9 cellular contexts compared by ENCODE assay signal in the genomic region with DNA sequence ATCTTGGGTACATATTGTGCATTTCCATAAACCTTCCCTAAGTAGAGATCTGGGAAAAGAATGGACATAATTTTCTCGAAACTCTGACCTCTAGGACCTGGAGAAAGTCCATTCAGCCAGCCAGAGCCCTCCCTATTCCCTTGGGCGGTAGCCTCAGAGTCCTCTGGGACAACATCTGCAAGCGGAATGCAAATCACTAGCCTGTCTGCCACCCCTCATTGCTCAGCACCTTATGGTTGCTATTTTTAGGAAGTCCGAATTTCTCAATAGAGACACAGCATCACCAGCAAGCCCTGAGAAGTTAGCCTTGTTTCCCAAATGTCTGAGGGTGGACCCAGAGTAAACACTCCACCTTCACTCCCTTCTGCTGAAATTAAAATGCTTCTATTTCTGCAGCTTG. TPM values are rescaled to one million over a fixed set of nuclear protein-coding genes. Genes with fewer than 3 reads are reported as not detected.
DNase-seq lines count a peak whose midpoint lies in the region; ATAC-seq and TF ChIP-seq lines count a peak whose summit lies in the region.
"Had no signal": no experiment of that assay in that cellular context is flagged by ENCODE, and none has a peak within 500 bp of the region (broad histone marks: within the 10 kb centered on the region; RNA-seq: fewer than 3 reads in every experiment).

No MANE protein-coding gene starts in this region.

- TF ChIP-seq CTCF in spleen (IDR thresholded peaks at IDR 0.05 in 8 of 11, conservative IDR thresholded peaks at IDR 0.05 in 3 of 11), result no peak
- no peak for TF ChIP-seq CTCF in prostate gland (IDR thresholded peaks at IDR 0.05)

- 28 to 48% (median 42%) methylated on average over 4 of the region's 4 CpGs for WGBS in spleen, 5 donors
- WGBS in prostate gland, result 29% methylated on average over 4 of the region's 4 CpGs

- peak; percentile 92 for DNase-seq in fibroblast of gingiva (ENCODE audit: low read depth)
- no peak for DNase-seq in spleen
- no peak for DNase-seq in kidney glomerular epithelial cell (lab: John Stamatoyannopoulos, UW)
- no peak for DNase-seq in prostate gland (ENCODE audit: low spot score)
- no peak for DNase-seq in iPS-NIHi7 (ENCODE audit: extremely low spot score)
- DNase-seq: right lobe of liver had no signal

- H4K20me1 ChIP-seq in BLaER1, result no peaks in the 10 kb centered on the region; the same call in 1 of the 2 replicates

- H3K9me3 ChIP-seq in BLaER1 (no peaks in the 10 kb centered on the region), spleen (no peaks in the 10 kb centered on the region), prostate gland (no peaks in the 10 kb centered on the region)
- H3K9me3 ChIP-seq: right lobe of liver had no signal

- TF ChIP-seq POLR2A in spleen (IDR thresholded peaks at IDR 0.05) (no peak), prostate gland (IDR thresholded peaks at IDR 0.05) (no peak)

- ATAC-seq in GM21390 (IDR thresholded peaks at IDR 0.05; ENCODE audit: unreplicated experiment) (peak; percentile 80), HG03521 (IDR thresholded peaks at IDR 0.05; ENCODE audit: unreplicated experiment) (peak; percentile 60)

- H3K4me3 ChIP-seq in BLaER1 (peak overlapping the region; percentile 45), spleen (no peak overlapping the region), prostate gland (no peak overlapping the region)
- H3K4me3 ChIP-seq: right lobe of liver had no signal

- intact Hi-C loops in spleen (cut with DNase I; ENCODE audit: low total_unique reads), result loop anchor here (10.0 kb wide), 1 partner anchor 126 kb away; no protein-coding TSS in a partner anchor
- intact Hi-C loops in prostate gland (cut with DNase I), result no loop called here

- H3K27me3 ChIP-seq in BLaER1, result no peaks in the 10 kb centered on the region
- H3K27me3 ChIP-seq in spleen (replicated peaks in 1 of 7), result peaks cover 0 to 11% (median 0%) of the 10 kb centered on the region in 7 donors
- no peaks in the 10 kb centered on the region for H3K27me3 ChIP-seq in prostate gland (replicated peaks; ENCODE audit: insufficient read depth)
- H3K27me3 ChIP-seq: right lobe of liver had no signal

- peak overlapping the region; percentile 16; the same call in 1 of the 2 replicates for H3K9ac ChIP-seq in BLaER1

- H3K4me1 ChIP-seq in BLaER1, result peaks cover 88% of the 10 kb centered on the region
- H3K4me1 ChIP-seq in spleen, result peaks cover 25 to 82% (median 47%) of the 10 kb centered on the region in 6 donors
- no peaks in the 10 kb centered on the region for H3K4me1 ChIP-seq in prostate gland (replicated peaks)

- H3K36me3 ChIP-seq in BLaER1, result no peaks in the 10 kb centered on the region
- no peaks in the 10 kb centered on the region for H3K36me3 ChIP-seq in spleen
- H3K36me3 ChIP-seq in prostate gland, result no peaks in the 10 kb centered on the region
- H3K36me3 ChIP-seq: right lobe of liver had no signal

- peak overlapping the region; percentile 83 for H3K4me2 ChIP-seq in BLaER1

- H3K27ac ChIP-seq in BLaER1, result peak overlapping the region; percentile 76
- peak overlapping the region in 6 of 8 donors; percentile 25 to 77 (median 70) for H3K27ac ChIP-seq in spleen
- no peak overlapping the region for H3K27ac ChIP-seq in prostate gland
- H3K27ac ChIP-seq: right lobe of liver had no signal

RNA-seq across cellular contexts. Expression of a gene that starts 17.6 kb away (rescaled TPM):
- total RNA-seq in spleen (10 to 100 TPM in 6 of 7 donors, 1 to 10 TPM in 1; 8.5 to 22.4 (median 17.5) TPM), prostate gland (under 1 TPM; 0.05 to 0.51 TPM)
- polyA plus RNA-seq in spleen, result 1 to 10 TPM; 1.3 to 2.9 (median 2.3) TPM

Comparison
In these comparisons a context has a peak if more than half of its experiments do, and no peak if none do; other contexts are left out.
1. H3K27ac ChIP-seq: peak in BLaER1 (single experiment) and spleen (6 of 8); none in prostate gland (0 of 2).
2. RNA of a gene that starts 17.6 kb away (total RNA-seq): 8.5 to 22.4 TPM in spleen; 0.05 to 0.51 TPM in prostate gland; every median in the first group is over 4 times any median in the second.